In the genomic region with DNA sequence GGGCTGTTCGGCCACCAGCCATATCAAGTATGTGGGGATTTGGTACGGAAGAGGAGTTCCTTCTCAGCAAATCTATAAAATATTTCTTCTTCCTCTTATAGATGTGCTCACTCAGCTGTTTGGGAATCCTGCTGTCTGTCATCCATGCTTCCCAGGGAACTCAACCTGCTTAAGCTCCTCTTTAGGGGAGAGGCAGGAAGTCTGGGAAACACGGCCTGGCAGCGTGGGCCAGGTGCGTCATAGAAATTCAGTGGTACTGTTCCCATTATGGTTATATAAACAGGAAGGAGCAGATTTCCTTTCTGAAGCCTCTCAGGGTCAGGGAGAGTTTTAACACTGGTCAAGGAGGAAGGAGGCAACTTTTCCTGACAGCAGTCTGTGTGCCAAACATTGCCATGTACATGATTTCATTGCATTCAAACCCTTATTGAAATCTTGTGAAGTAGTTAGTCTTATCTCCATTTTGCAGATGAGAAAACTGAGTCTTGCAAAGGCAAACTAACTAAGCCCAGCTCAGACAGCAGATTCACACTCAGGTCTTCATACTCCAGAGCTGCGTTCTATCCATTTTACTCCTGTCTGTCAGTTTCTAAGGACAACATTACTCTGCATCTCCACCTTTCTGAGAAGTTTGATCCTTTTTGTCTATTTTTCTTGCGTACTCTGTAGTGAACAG, we compare ENCODE assay signal across 11 cellular contexts. TPM values are rescaled to one million over a fixed set of nuclear protein-coding genes. Genes with fewer than 3 reads are reported as not detected.
DNase-seq lines count a peak whose midpoint lies in the region; ATAC-seq and TF ChIP-seq lines count a peak whose summit lies in the region.
"Had no signal": no experiment of that assay in that cellular context is flagged by ENCODE, and none has a peak within 500 bp of the region (broad histone marks: within the 10 kb centered on the region; RNA-seq: fewer than 3 reads in every experiment).

No MANE protein-coding gene starts in this region.

- no peak overlapping the region for H3K4me3 Mint-ChIP-seq in activated naive CD4-positive, alpha-beta T cell treated with anti-CD3 and anti-CD28 coated beads, Interleukin-2, amount 10 ng/mL, durations not matched to agents 7 days and 5 days
- H3K4me3 Mint-ChIP-seq: activated naive CD8-positive, alpha-beta T cell treated with anti-CD3 and anti-CD28 coated beads, Interleukin-2, amount 10 ng/mL, durations not matched to agents 7 days and 5 days had no signal

- H3K27me3 ChIP-seq in duodenal mucosa (ENCODE audit: control insufficient read depth in 1 of 2, insufficient read depth in 2 of 2, low read length in 2 of 2): peaks cover 0 to 3% of the 10 kb centered on the region in 2 donors

- H3K9me3 Mint-ChIP-seq in activated naive CD4-positive, alpha-beta T cell treated with anti-CD3 and anti-CD28 coated beads, Interleukin-2, amount 10 ng/mL, durations not matched to agents 7 days and 5 days: no peaks in the 10 kb centered on the region
- H3K9me3 Mint-ChIP-seq: activated naive CD8-positive, alpha-beta T cell treated with anti-CD3 and anti-CD28 coated beads, Interleukin-2, amount 10 ng/mL, durations not matched to agents 7 days and 5 days had no signal

- H3K27ac ChIP-seq in duodenal mucosa (ENCODE audit: low read depth, low read length): peak overlapping the region; percentile 4

- CTCF ChIA-PET in activated naive CD4-positive, alpha-beta T cell treated with anti-CD3 and anti-CD28 coated beads, Interleukin-2, amount 10 ng/mL, durations not matched to agents 7 days and 5 days (lab: Charles Lee): interaction anchor here (1.3 kb wide), 1 partner anchor 9 kb away, joined by 3 read pairs; no protein-coding TSS in a partner anchor

- H3K9ac ChIP-seq in duodenal mucosa (ENCODE audit: low read depth in 1 of 2, low read length in 2 of 2): no peak overlapping the region

- peaks cover 21% of the 10 kb centered on the region for H3K4me1 Mint-ChIP-seq in activated naive CD4-positive, alpha-beta T cell treated with anti-CD3 and anti-CD28 coated beads, Interleukin-2, amount 10 ng/mL, durations not matched to agents 7 days and 5 days

- no peaks in the 10 kb centered on the region for H3K36me3 Mint-ChIP-seq in activated naive CD4-positive, alpha-beta T cell treated with anti-CD3 and anti-CD28 coated beads, Interleukin-2, amount 10 ng/mL, durations not matched to agents 7 days and 5 days
- H3K36me3 Mint-ChIP-seq: activated naive CD8-positive, alpha-beta T cell treated with anti-CD3 and anti-CD28 coated beads, Interleukin-2, amount 10 ng/mL, durations not matched to agents 7 days and 5 days had no signal

- H3K4me3 ChIP-seq in duodenal mucosa (ENCODE audit: low read depth in 1 of 2, low read length in 2 of 2): no peak overlapping the region

- no peaks in the 10 kb centered on the region for H3K36me3 ChIP-seq in duodenal mucosa (ENCODE audit: control insufficient read depth in 1 of 2, insufficient read depth in 2 of 2, low read length in 2 of 2)

- H3K9me3 ChIP-seq in duodenal mucosa (ENCODE audit: control insufficient read depth in 1 of 2, low read length in 2 of 2): no peaks in the 10 kb centered on the region

- no peak for ATAC-seq in GM21528 (IDR thresholded peaks at IDR 0.05; ENCODE audit: low FRiP score, unreplicated experiment)
- no peak for ATAC-seq in HG03432 (IDR thresholded peaks at IDR 0.05; ENCODE audit: unreplicated experiment)

- peak; percentile 69 for DNase-seq in AG09319 (ENCODE audit: extremely low read depth, low read depth)
- DNase-seq in NCI-H345 (lab: John Stamatoyannopoulos, UW): peak; percentile 35
- DNase-seq in lung microvascular endothelial cell (ENCODE audit: low read depth in 2 of 2): peak; percentile 80 to 96
- DNase-seq in stimulated activated CD4-positive, alpha-beta T cell treated with anti-CD3 and anti-CD28 coated beads, Interleukin-4, amount 100 ng/mL, for 1 hour: no peak
- DNase-seq in activated naive CD4-positive, alpha-beta T cell treated with anti-CD3 and anti-CD28 coated beads, Interleukin-2, amount 10 ng/mL, durations not matched to agents 7 days and 5 days: no peak
- DNase-seq: activated naive CD8-positive, alpha-beta T cell treated with anti-CD3 and anti-CD28 coated beads, Interleukin-2, amount 10 ng/mL, durations not matched to agents 7 days and 5 days; Calu3; midbrain had no signal

- H3K27me3 Mint-ChIP-seq in activated naive CD4-positive, alpha-beta T cell treated with anti-CD3 and anti-CD28 coated beads, Interleukin-2, amount 10 ng/mL, durations not matched to agents 7 days and 5 days: peaks cover 20% of the 10 kb centered on the region

- TF ChIP-seq CTCF in AG09319 (IDR thresholded peaks at IDR 0.05; ENCODE audit: low read depth, low read length): no peak

- no peaks in the 10 kb centered on the region for H3K4me1 ChIP-seq in duodenal mucosa (ENCODE audit: control insufficient read depth in 1 of 2, insufficient read depth in 2 of 2, low read length in 2 of 2)

- no peak overlapping the region for H3K27ac Mint-ChIP-seq in activated naive CD4-positive, alpha-beta T cell treated with anti-CD3 and anti-CD28 coated beads, Interleukin-2, amount 10 ng/mL, durations not matched to agents 7 days and 5 days
- H3K27ac Mint-ChIP-seq: activated naive CD8-positive, alpha-beta T cell treated with anti-CD3 and anti-CD28 coated beads, Interleukin-2, amount 10 ng/mL, durations not matched to agents 7 days and 5 days had no signal

RNA-seq across cellular contexts. Expression of gene AMOTL1, which starts 35.4 kb away (rescaled TPM):
- 29.8 and 31.8 TPM in 2 replicates for total RNA-seq in lung microvascular endothelial cell

Comparison
In these comparisons a context has a peak if more than half of its experiments do, and no peak if none do; other contexts are left out.
1. DNase-seq: peak in AG09319 (single experiment), NCI-H345 (single experiment) and lung microvascular endothelial cell (2 of 2); none in stimulated activated CD4-positive, alpha-beta T cell treated with anti-CD3 and anti-CD28 coated beads, Interleukin-4, amount 100 ng/mL, for 1 hour (single experiment) and activated naive CD4-positive, alpha-beta T cell treated with anti-CD3 and anti-CD28 coated beads, Interleukin-2, amount 10 ng/mL, durations not matched to agents 7 days and 5 days (single experiment).